14 cellular contexts compared by ENCODE assay signal in genomic region chr22:27224485-27225364, GRCh38.
DNase-seq lines count a peak whose midpoint lies in the region; ATAC-seq and TF ChIP-seq lines count a peak whose summit lies in the region.
"Had no signal": no experiment of that assay in that cellular context is flagged by ENCODE, and none has a peak within 500 bp of the region (broad histone marks: within the 10 kb centered on the region; RNA-seq: fewer than 3 reads in every experiment).

No MANE protein-coding gene starts in this region.

- no peaks in the 10 kb centered on the region for H3K4me1 Mint-ChIP-seq in T-helper 17 cell
- H3K4me1 Mint-ChIP-seq: CD14-positive monocyte, nephron progenitor cell had no signal

- H3K36me3 Mint-ChIP-seq in T-helper 17 cell (ENCODE audit: low read depth): no peaks in the 10 kb centered on the region
- H3K36me3 Mint-ChIP-seq: CD14-positive monocyte had no signal

- H3K4me1 ChIP-seq in left ventricle myocardium inferior (no peaks in the 10 kb centered on the region), mucosa of descending colon (ENCODE audit: low read depth) (no peaks in the 10 kb centered on the region)

- intact Hi-C loops in left ventricle myocardium inferior (cut with micrococcal nuclease): loop anchor here (10.0 kb wide), 1 partner anchor 170 kb away; no protein-coding TSS in a partner anchor
- intact Hi-C loops in sciatic nerve (cut with DNase I): no loop called here
- intact Hi-C loops in mucosa of descending colon (cut with DNase I, micrococcal nuclease): no loop called here

- no peak overlapping the region for H3K4me3 Mint-ChIP-seq in T-helper 17 cell
- H3K4me3 Mint-ChIP-seq: CD14-positive monocyte, nephron progenitor cell had no signal

- peak; percentile 61 for ATAC-seq in sciatic nerve
- no peak for ATAC-seq in mucosa of descending colon
- ATAC-seq in T-helper 17 cell: no peak

- TF ChIP-seq CTCF in left ventricle myocardium inferior (IDR thresholded peaks at IDR 0.05; ENCODE audit: borderline replicate concordance) (no peak), mucosa of descending colon (IDR thresholded peaks at IDR 0.05) (no peak)

- H3K27me3 ChIP-seq in left ventricle myocardium inferior (ENCODE audit: low read depth): peaks cover 45% of the 10 kb centered on the region

- H3K27ac Mint-ChIP-seq in T-helper 17 cell: no peak overlapping the region
- H3K27ac Mint-ChIP-seq: CD14-positive monocyte, nephron progenitor cell had no signal

- peak overlapping the region; percentile 23 for H3K27ac ChIP-seq in left ventricle myocardium inferior (replicated peaks)
- H3K27ac ChIP-seq: SK-N-MC had no signal

- no peak overlapping the region for H3K4me3 ChIP-seq in left ventricle myocardium inferior
- no peak overlapping the region for H3K4me3 ChIP-seq in mucosa of descending colon
- H3K4me3 ChIP-seq: SK-N-MC had no signal

- H3K9me3 ChIP-seq in left ventricle myocardium inferior (replicated peaks) (peaks cover 25% of the 10 kb centered on the region), mucosa of descending colon (no peaks in the 10 kb centered on the region), T-helper 17 cell (ENCODE audit: control insufficient read depth, low read length, poor library complexity, severe bottlenecking) (no peaks in the 10 kb centered on the region)

- H3K36me3 ChIP-seq in left ventricle myocardium inferior (no peaks in the 10 kb centered on the region), mucosa of descending colon (ENCODE audit: low read depth) (no peaks in the 10 kb centered on the region)

- peaks cover 4% of the 10 kb centered on the region for H3K27me3 Mint-ChIP-seq in T-helper 17 cell

- DNase-seq in EH (ENCODE audit: low read depth): peak; percentile 83
- peak; percentile 95 for DNase-seq in amniotic epithelial cell (ENCODE audit: low read depth)
- DNase-seq in left ventricle myocardium inferior: peak; percentile 29
- no peak for DNase-seq in sciatic nerve (ENCODE audit: low spot score)
- no peak for DNase-seq in iPS-NIHi7 (ENCODE audit: extremely low spot score)
- no peak for DNase-seq in stimulated activated CD4-positive, alpha-beta T cell treated with anti-CD3 and anti-CD28 coated beads, Interleukin-4, amount 100 ng/mL, for 24 hours
- DNase-seq in mucosa of descending colon: no peak
- DNase-seq in T-helper 17 cell: no peak
- DNase-seq: GDM1, KG1, NCI-H82, nephron progenitor cell had no signal

Comparison
In these comparisons a context has a peak if more than half of its experiments do, and no peak if none do; other contexts are left out.
1. DNase-seq: peak in EH (single experiment), amniotic epithelial cell (single experiment) and left ventricle myocardium inferior (single experiment); none in sciatic nerve (single experiment), iPS-NIHi7 (single experiment), stimulated activated CD4-positive, alpha-beta T cell treated with anti-CD3 and anti-CD28 coated beads, Interleukin-4, amount 100 ng/mL, for 24 hours (single experiment), mucosa of descending colon (0 of 3) and T-helper 17 cell (0 of 3).